Comparison of ENCODE assay signal across 8 cellular contexts in genomic region chr1:23979387-23980005, GRCh38. TPM values are rescaled to one million over a fixed set of nuclear protein-coding genes. Genes with fewer than 3 reads are reported as not detected.
DNase-seq lines count a peak whose midpoint lies in the region; ATAC-seq and TF ChIP-seq lines count a peak whose summit lies in the region.

No MANE protein-coding gene starts in this region.

- H3K4me3 ChIP-seq in H7 (ENCODE audit: insufficient read depth, low read depth, low read length) (peak overlapping the region; percentile 100), fibroblast of mammary gland (ENCODE audit: control insufficient read depth, low read depth, low read length) (peak overlapping the region; percentile 93), rectal smooth muscle tissue (ENCODE audit: low read length) (peak overlapping the region; percentile 75)

- peaks cover 4% of the 10 kb centered on the region for H3K36me3 ChIP-seq in H7 (replicated peaks; ENCODE audit: control insufficient read depth, insufficient read depth, low read length)
- H3K36me3 ChIP-seq in rectal smooth muscle tissue (ENCODE audit: control insufficient read depth, insufficient read depth, low read length): no peaks in the 10 kb centered on the region

- no peak for ATAC-seq in HG03520 (IDR thresholded peaks at IDR 0.05; ENCODE audit: unreplicated experiment)

- DNase-seq in H7 (no peak), RWPE1 (ENCODE audit: low spot score) (no peak), fibroblast of mammary gland (ENCODE audit: low read depth) (no peak), posterior cingulate gyrus (no peak), HPDE6-E6E7 (ENCODE audit: extremely low spot score) (no peak)
- DNase-seq in stimulated activated CD4-positive, alpha-beta T cell treated with anti-CD3 and anti-CD28 coated beads, Interleukin-1b, Interleukin-23, amount 100 ng/mL, for 48 hours: no peak

- peak overlapping the region; percentile 68 for H3K9ac ChIP-seq in rectal smooth muscle tissue (ENCODE audit: low read length)

- no peaks in the 10 kb centered on the region for H3K27me3 ChIP-seq in H7 (ENCODE audit: control insufficient read depth, insufficient read depth, low read length)
- no peaks in the 10 kb centered on the region for H3K27me3 ChIP-seq in rectal smooth muscle tissue (ENCODE audit: control insufficient read depth, insufficient read depth, low read length)

- TF ChIP-seq CTCF in RWPE1 (conservative IDR thresholded peaks at IDR 0.05; ENCODE audit: low read depth) (no peak), fibroblast of mammary gland (conservative IDR thresholded peaks at IDR 0.05; ENCODE audit: control insufficient read depth, insufficient read depth, low read depth, low read length) (no peak)

- intact Hi-C loops in posterior cingulate gyrus (cut with DNase I): loop anchor here (2.0 kb wide), 1 partner anchor 21 kb away; the partner anchor contains the start of gene PNRC2

- CTCF ChIA-PET in RWPE1 (lab: Yijun Ruan, JAX): interaction anchor here (1.1 kb wide), 1 partner anchor 48 kb away, joined by 7 read pairs; no protein-coding TSS in a partner anchor

- H3K4me1 ChIP-seq in rectal smooth muscle tissue (ENCODE audit: control insufficient read depth, insufficient read depth, low read length): peaks cover 40% of the 10 kb centered on the region

- POLR2A ChIA-PET in RWPE1 (lab: Yijun Ruan, JAX; ENCODE audit: low non-redundant PET): no interaction called here

- H3K27ac ChIP-seq in RWPE1: peak overlapping the region; percentile 98
- peak overlapping the region; percentile 93 for H3K27ac ChIP-seq in rectal smooth muscle tissue (ENCODE audit: low read depth, low read length)

RNA-seq across cellular contexts. Expression of gene SRSF10, which starts 0.6 kb away (rescaled TPM):
- 82.8 and 122 TPM in 2 replicates for total RNA-seq in H7 (2014; rRNA removed; shearing (Covaris generic))

RNA-seq across cellular contexts. Expression of gene PNRC2, which starts 19.9 kb away (rescaled TPM):
- total RNA-seq in H7 (2014; rRNA removed; shearing (Covaris generic)): 144 and 147 TPM in 2 replicates
